8 cellular contexts compared by ENCODE assay signal in the genomic region with DNA sequence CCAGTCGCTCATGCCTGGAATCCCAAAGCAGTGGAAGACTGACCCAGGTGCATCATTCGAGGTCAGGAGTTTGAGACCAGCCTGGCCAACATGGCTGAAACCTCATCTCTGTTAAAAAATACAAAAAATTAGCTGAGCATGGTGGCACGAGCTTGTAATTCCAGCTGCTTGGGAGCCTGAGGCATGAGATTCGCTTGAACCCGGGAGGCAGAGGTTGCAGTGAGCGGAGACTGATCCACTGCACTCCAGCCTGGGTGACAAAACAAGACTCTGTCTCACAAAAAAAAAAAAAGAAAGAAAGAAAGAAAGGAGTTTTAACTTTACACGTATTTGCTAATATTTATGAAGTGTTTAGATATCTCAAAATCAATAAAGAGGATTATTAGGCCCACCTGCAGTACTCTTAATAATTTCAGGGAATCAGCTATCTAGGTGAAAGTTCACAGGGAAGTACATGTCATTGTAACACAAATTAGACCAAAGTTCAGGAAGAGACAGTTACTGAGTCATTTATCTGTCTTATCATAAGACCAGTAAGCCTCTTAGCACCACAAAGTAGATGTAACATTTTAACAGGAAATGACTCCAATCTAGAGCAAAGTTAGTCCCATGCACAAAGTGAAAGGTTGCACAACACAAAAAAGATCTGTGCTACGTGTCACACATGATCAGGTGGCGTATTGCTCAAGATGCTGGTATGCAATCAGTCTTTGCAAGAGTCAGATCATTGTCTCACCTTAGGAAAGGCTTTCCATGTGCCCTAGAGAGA. TPM values are rescaled to one million over a fixed set of nuclear protein-coding genes. Genes with fewer than 3 reads are reported as not detected.
DNase-seq lines count a peak whose midpoint lies in the region; ATAC-seq, FAIRE-seq and TF ChIP-seq lines count a peak whose summit lies in the region.

No MANE protein-coding gene starts in this region.

- intact Hi-C loops in mucosa of descending colon (cut with DNase I, micrococcal nuclease), result loop anchor here in 1 of 2 donors (10.0 kb wide), 1 partner anchor 47 kb away; no protein-coding TSS in a partner anchor

- peaks cover 14 to 24% (median 17%) of the 10 kb centered on the region in 3 donors for H3K4me1 Mint-ChIP-seq in T-cell
- H3K4me1 Mint-ChIP-seq in chondrocyte (ENCODE audit: low read depth), result peaks cover 11% of the 10 kb centered on the region

- peaks cover 12% of the 10 kb centered on the region for H3K4me1 ChIP-seq in mucosa of descending colon (ENCODE audit: low read depth)

- TF ChIP-seq CTCF in chondrocyte (IDR thresholded peaks at IDR 0.05), result no peak
- TF ChIP-seq CTCF in mucosa of descending colon (IDR thresholded peaks at IDR 0.05), result no peak

- POLR2A ChIA-PET in T-cell (lab: Charles Lee), result interaction anchor here in 1 of 2 donors (0.6 to 0.7 kb wide), 2 partner anchors 85 to 112 kb away, joined by 5 read pairs; a partner anchor contains a TSS

- H3K4me3 Mint-ChIP-seq in T-cell, result peak overlapping the region; percentile 25 to 53 (median 32)
- H3K4me3 Mint-ChIP-seq in chondrocyte (ENCODE audit: unreplicated experiment), result no peak overlapping the region

- H3K4me3 ChIP-seq in mucosa of descending colon, result no peak overlapping the region

- H3K27me3 Mint-ChIP-seq in T-cell (no peaks in the 10 kb centered on the region), chondrocyte (ENCODE audit: low read depth) (no peaks in the 10 kb centered on the region)

- no peaks in the 10 kb centered on the region for H3K36me3 ChIP-seq in mucosa of descending colon (ENCODE audit: low read depth)

- H3K9me3 Mint-ChIP-seq in T-cell (no peaks in the 10 kb centered on the region), chondrocyte (ENCODE audit: low read depth) (no peaks in the 10 kb centered on the region)

- ATAC-seq in GM18907 (IDR thresholded peaks at IDR 0.05; ENCODE audit: unreplicated experiment) (peak; percentile 90), HG03457 (IDR thresholded peaks at IDR 0.05; ENCODE audit: unreplicated experiment) (peak; percentile 73), T-cell (replicated peaks in 1 of 4) (peak; percentile 94 to 99 (median 98)), mucosa of descending colon (peak; percentile 98)

- H3K36me3 Mint-ChIP-seq in T-cell, result no peaks in the 10 kb centered on the region
- no peaks in the 10 kb centered on the region for H3K36me3 Mint-ChIP-seq in chondrocyte (ENCODE audit: low read depth)

- H3K9me3 ChIP-seq in mucosa of descending colon, result no peaks in the 10 kb centered on the region

- CTCF ChIA-PET in T-cell (lab: Charles Lee), result no interaction called here

- H3K27ac Mint-ChIP-seq in T-cell (peak overlapping the region; percentile 91 to 95), chondrocyte (ENCODE audit: unreplicated experiment) (peak overlapping the region; percentile 78)

- DNase-seq in AG08396 (ENCODE audit: low spot score), result peak; percentile 38
- peak in 27 of 34 experiments; percentile 3 to 53 (median 25) for DNase-seq in T-cell
- DNase-seq in chondrocyte (ENCODE audit: low spot score), result no peak
- DNase-seq in mucosa of descending colon, result peak in 1 of 3 donors; percentile 66
- DNase-seq in urothelium cell line (ENCODE audit: low spot score), result peak; percentile 52
- no peak for DNase-seq in retina

- FAIRE-seq in urothelium cell line (lab: Jason Lieb, UNC), result no peak

RNA-seq across cellular contexts. Expression of a gene that starts 34.1 kb away (rescaled TPM):
- total RNA-seq in T-cell, result 10 to 100 TPM; 15.6 to 47.3 (median 38.7) TPM
- total RNA-seq in chondrocyte, result 20.0 to 78.4 TPM (median 71.9 TPM) in 3 replicates
- 10 to 100 TPM; 33.5 to 52.4 (median 48.4) TPM for total RNA-seq in mucosa of descending colon

RNA-seq across cellular contexts. Expression of a gene that starts 58.7 kb away (rescaled TPM):
- total RNA-seq in T-cell, result 10 to 100 TPM in 4 of 5 donors, 1 to 10 TPM in 1; 8.7 to 17.0 (median 15.1) TPM
- total RNA-seq in chondrocyte, result 6.1 to 10.2 TPM (median 7.6 TPM) in 3 replicates
- 1 to 10 TPM; 4.8 to 9.6 (median 8.8) TPM for total RNA-seq in mucosa of descending colon

Comparison
In these comparisons a context has a peak if more than half of its experiments do, and no peak if none do; other contexts are left out.
1. DNase-seq: peak in AG08396 (single experiment), T-cell (27 of 34) and urothelium cell line (single experiment); none in chondrocyte (single experiment) and retina (single experiment).
2. Peak in every context shown above with its lines, with median percentiles within 50 percentile points of each other: ATAC-seq.